Comparison of ENCODE assay signal across 1 cellular context in the genomic region with DNA sequence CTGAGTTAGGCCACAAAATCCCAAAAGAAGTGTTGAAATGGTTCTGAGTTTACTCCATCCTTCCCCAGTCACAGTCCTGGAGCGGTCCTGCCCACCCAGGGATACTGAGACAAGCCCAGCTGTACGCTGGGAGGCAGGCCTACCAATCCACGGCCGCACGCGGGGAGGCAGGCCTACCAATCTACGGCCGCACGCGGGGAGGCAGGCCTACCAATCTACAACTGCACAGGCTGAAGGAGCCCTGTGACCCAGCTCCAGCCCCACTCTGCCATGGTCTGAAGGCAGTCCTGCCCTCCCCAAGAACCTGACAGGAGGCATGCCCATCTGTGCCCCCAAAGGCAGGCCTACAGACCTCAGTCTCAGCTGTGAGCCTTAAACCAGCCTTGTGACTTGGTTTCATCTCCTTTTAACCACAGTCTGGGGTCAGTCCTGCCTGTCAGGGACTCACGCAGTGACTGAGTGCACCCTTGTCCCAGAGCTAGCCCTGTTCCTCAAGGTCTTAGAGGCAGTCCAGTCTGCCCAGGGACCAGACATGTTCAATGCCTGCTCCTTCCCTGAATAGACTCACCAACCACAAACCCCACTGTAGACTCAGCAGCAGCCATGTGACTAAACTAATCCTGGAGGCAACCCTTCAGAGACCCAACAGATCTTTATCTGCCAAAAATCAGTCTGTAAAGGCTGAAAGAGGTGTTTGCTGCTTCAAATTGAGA.
TF ChIP-seq lines count a peak whose summit lies in the region.

No MANE protein-coding gene starts in this region.

TF ChIP-seq in HEK293, 187 proteins besides CTCF, POLR2A, EP300 and RAD21 (continued from another document):
- TF ChIP-seq, protein P1, sequence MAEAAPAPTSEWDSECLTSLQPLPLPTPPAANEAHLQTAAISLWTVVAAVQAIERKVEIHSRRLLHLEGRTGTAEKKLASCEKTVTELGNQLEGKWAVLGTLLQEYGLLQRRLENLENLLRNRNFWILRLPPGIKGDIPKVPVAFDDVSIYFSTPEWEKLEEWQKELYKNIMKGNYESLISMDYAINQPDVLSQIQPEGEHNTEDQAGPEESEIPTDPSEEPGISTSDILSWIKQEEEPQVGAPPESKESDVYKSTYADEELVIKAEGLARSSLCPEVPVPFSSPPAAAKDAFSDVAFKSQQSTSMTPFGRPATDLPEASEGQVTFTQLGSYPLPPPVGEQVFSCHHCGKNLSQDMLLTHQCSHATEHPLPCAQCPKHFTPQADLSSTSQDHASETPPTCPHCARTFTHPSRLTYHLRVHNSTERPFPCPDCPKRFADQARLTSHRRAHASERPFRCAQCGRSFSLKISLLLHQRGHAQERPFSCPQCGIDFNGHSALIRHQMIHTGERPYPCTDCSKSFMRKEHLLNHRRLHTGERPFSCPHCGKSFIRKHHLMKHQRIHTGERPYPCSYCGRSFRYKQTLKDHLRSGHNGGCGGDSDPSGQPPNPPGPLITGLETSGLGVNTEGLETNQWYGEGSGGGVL (tag by site-specific recombination; IDR thresholded peaks at IDR 0.05) = no peak
